Comparison of ENCODE assay signal across 6 cellular contexts in genomic region chr1:30517241-30517640, GRCh38.
DNase-seq lines count a peak whose midpoint lies in the region; ATAC-seq and TF ChIP-seq lines count a peak whose summit lies in the region.
"Not testable (repeated sequence)": the region's sequence is repeated elsewhere in the genome, so short reads cannot be mapped to it uniquely, and the experiment has no call there.

No MANE protein-coding gene starts in this region.

- not testable (repeated sequence) for ATAC-seq in activated CD8-positive, alpha-beta memory T cell treated with anti-CD3 and anti-CD28 coated beads, Interleukin-2, amount 10 ng/mL, durations not matched to agents 7 days and 5 days; sciatic nerve

- DNase-seq in activated CD8-positive, alpha-beta memory T cell treated with anti-CD3 and anti-CD28 coated beads, Interleukin-2, amount 10 ng/mL, durations not matched to agents 7 days and 5 days: peak; percentile 4
- peak; percentile 33 for DNase-seq in coronary artery (ENCODE audit: low spot score)
- peak; percentile 61 for DNase-seq in cardiac septum (ENCODE audit: low spot score)
- not testable (repeated sequence) for DNase-seq in neural crest cell (ENCODE audit: low read depth, low spot score)
- peak; percentile 26 for DNase-seq in sciatic nerve (ENCODE audit: low spot score)
- DNase-seq in type B pancreatic cell (ENCODE audit: extremely low spot score, unreplicated experiment): peak; percentile 52

- not testable (repeated sequence) for TF ChIP-seq CTCF in coronary artery (IDR thresholded peaks at IDR 0.05); neural crest cell (conservative IDR thresholded peaks at IDR 0.05); type B pancreatic cell (conservative IDR thresholded peaks at IDR 0.05)

- H3K4me3 Mint-ChIP-seq in activated CD8-positive, alpha-beta memory T cell treated with anti-CD3 and anti-CD28 coated beads, Interleukin-2, amount 10 ng/mL, durations not matched to agents 7 days and 5 days; neural crest cell; type B pancreatic cell: not testable (repeated sequence)

- not testable (repeated sequence) for H3K9me3 Mint-ChIP-seq in activated CD8-positive, alpha-beta memory T cell treated with anti-CD3 and anti-CD28 coated beads, Interleukin-2, amount 10 ng/mL, durations not matched to agents 7 days and 5 days (ENCODE audit: low read depth); neural crest cell; type B pancreatic cell

- intact Hi-C loops in cardiac septum (cut with DNase I); sciatic nerve (cut with DNase I): not testable (repeated sequence)

- not testable (repeated sequence) for H3K36me3 Mint-ChIP-seq in activated CD8-positive, alpha-beta memory T cell treated with anti-CD3 and anti-CD28 coated beads, Interleukin-2, amount 10 ng/mL, durations not matched to agents 7 days and 5 days; neural crest cell (ENCODE audit: low read depth); type B pancreatic cell

- not testable (repeated sequence) for H3K27me3 Mint-ChIP-seq in activated CD8-positive, alpha-beta memory T cell treated with anti-CD3 and anti-CD28 coated beads, Interleukin-2, amount 10 ng/mL, durations not matched to agents 7 days and 5 days; neural crest cell (ENCODE audit: low read depth)
- H3K27me3 Mint-ChIP-seq in type B pancreatic cell: peaks cover 17% of the 10 kb centered on the region

- CTCF ChIA-PET in activated CD8-positive, alpha-beta memory T cell treated with anti-CD3 and anti-CD28 coated beads, Interleukin-2, amount 10 ng/mL, durations not matched to agents 7 days and 5 days (lab: Charles Lee): not testable (repeated sequence)

- not testable (repeated sequence) for H3K4me1 Mint-ChIP-seq in activated CD8-positive, alpha-beta memory T cell treated with anti-CD3 and anti-CD28 coated beads, Interleukin-2, amount 10 ng/mL, durations not matched to agents 7 days and 5 days; type B pancreatic cell (ENCODE audit: unreplicated experiment)
- peaks cover 31% of the 10 kb centered on the region for H3K4me1 Mint-ChIP-seq in neural crest cell

- not testable (repeated sequence) for H3K27ac Mint-ChIP-seq in activated CD8-positive, alpha-beta memory T cell treated with anti-CD3 and anti-CD28 coated beads, Interleukin-2, amount 10 ng/mL, durations not matched to agents 7 days and 5 days; type B pancreatic cell
- peak overlapping the region; percentile 83 for H3K27ac Mint-ChIP-seq in neural crest cell (ENCODE audit: unreplicated experiment)

- not testable (repeated sequence) for H3K27ac ChIP-seq in coronary artery

- not testable (repeated sequence) for H3K4me3 ChIP-seq in coronary artery
